ENCODE assay signal across 1 cellular context in the genomic region with DNA sequence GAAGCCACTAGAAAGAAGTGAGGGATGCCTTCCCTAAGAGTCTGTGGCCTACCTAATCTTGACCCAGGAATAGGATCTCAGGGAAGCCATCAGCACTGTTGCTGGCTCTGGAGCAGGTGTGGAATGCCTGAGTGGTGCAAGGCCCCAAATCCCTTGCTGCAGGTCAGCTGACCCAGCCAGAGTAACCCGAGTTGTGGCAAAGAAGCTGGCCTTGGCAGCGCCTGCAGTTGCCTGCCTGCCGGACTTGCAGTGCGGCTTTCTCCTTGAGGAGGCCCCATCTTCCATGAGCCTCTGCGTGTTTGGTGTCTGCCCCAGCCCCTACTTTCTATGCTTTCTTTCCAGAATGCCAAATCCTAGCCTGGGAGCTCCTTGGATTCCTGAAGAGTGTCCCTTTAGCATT.
TF ChIP-seq lines count a peak whose summit lies in the region.

No MANE protein-coding gene starts in this region.

TF ChIP-seq in HepG2, 621 proteins besides CTCF, POLR2A, EP300 and RAD21:
- TF ChIP-seq RCOR2 (CRISPR knock-in tag; IDR thresholded peaks at IDR 0.05): no peak
- TF ChIP-seq, protein P1, sequence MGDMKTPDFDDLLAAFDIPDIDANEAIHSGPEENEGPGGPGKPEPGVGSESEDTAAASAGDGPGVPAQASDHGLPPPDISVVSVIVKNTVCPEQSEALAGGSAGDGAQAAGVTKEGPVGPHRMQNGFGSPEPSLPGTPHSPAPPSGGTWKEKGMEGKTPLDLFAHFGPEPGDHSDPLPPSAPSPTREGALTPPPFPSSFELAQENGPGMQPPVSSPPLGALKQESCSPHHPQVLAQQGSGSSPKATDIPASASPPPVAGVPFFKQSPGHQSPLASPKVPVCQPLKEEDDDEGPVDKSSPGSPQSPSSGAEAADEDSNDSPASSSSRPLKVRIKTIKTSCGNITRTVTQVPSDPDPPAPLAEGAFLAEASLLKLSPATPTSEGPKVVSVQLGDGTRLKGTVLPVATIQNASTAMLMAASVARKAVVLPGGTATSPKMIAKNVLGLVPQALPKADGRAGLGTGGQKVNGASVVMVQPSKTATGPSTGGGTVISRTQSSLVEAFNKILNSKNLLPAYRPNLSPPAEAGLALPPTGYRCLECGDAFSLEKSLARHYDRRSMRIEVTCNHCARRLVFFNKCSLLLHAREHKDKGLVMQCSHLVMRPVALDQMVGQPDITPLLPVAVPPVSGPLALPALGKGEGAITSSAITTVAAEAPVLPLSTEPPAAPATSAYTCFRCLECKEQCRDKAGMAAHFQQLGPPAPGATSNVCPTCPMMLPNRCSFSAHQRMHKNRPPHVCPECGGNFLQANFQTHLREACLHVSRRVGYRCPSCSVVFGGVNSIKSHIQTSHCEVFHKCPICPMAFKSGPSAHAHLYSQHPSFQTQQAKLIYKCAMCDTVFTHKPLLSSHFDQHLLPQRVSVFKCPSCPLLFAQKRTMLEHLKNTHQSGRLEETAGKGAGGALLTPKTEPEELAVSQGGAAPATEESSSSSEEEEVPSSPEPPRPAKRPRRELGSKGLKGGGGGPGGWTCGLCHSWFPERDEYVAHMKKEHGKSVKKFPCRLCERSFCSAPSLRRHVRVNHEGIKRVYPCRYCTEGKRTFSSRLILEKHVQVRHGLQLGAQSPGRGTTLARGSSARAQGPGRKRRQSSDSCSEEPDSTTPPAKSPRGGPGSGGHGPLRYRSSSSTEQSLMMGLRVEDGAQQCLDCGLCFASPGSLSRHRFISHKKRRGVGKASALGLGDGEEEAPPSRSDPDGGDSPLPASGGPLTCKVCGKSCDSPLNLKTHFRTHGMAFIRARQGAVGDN (CRISPR knock-in tag; IDR thresholded peaks at IDR 0.05): peak; percentile 30; the same call in 1 of the 2 replicates
